In genomic region chr22:38075105-38075825, GRCh38 we compare ENCODE assay signal across 1 cellular context.
A peak's percentile ranks its signal among the peaks of the same experiment; 100 is the strongest.
TF ChIP-seq lines count a peak whose summit lies in the region.

No MANE protein-coding gene starts in this region.

TF ChIP-seq in HepG2, 621 proteins besides CTCF, POLR2A, EP300 and RAD21:
- TF ChIP-seq ZBTB20 (CRISPR knock-in tag; IDR thresholded peaks at IDR 0.05; ENCODE audit: borderline replicate concordance, low read depth), result no peak
- 0 out of 2 replicates have a peak, but pooled peaks have one; percentile 31 for TF ChIP-seq RBFOX2 (IDR thresholded peaks at IDR 0.05; ENCODE audit: low read depth, low read length)
- no peak for TF ChIP-seq MLX (CRISPR knock-in tag; IDR thresholded peaks at IDR 0.05)
